In genomic region chr13:46052314-46053161, GRCh38 we compare ENCODE assay signal across 8 cellular contexts. TPM values are rescaled to one million over a fixed set of nuclear protein-coding genes. Genes with fewer than 3 reads are reported as not detected.
DNase-seq lines count a peak whose midpoint lies in the region; ATAC-seq, FAIRE-seq and TF ChIP-seq lines count a peak whose summit lies in the region.

A gene with protein sequence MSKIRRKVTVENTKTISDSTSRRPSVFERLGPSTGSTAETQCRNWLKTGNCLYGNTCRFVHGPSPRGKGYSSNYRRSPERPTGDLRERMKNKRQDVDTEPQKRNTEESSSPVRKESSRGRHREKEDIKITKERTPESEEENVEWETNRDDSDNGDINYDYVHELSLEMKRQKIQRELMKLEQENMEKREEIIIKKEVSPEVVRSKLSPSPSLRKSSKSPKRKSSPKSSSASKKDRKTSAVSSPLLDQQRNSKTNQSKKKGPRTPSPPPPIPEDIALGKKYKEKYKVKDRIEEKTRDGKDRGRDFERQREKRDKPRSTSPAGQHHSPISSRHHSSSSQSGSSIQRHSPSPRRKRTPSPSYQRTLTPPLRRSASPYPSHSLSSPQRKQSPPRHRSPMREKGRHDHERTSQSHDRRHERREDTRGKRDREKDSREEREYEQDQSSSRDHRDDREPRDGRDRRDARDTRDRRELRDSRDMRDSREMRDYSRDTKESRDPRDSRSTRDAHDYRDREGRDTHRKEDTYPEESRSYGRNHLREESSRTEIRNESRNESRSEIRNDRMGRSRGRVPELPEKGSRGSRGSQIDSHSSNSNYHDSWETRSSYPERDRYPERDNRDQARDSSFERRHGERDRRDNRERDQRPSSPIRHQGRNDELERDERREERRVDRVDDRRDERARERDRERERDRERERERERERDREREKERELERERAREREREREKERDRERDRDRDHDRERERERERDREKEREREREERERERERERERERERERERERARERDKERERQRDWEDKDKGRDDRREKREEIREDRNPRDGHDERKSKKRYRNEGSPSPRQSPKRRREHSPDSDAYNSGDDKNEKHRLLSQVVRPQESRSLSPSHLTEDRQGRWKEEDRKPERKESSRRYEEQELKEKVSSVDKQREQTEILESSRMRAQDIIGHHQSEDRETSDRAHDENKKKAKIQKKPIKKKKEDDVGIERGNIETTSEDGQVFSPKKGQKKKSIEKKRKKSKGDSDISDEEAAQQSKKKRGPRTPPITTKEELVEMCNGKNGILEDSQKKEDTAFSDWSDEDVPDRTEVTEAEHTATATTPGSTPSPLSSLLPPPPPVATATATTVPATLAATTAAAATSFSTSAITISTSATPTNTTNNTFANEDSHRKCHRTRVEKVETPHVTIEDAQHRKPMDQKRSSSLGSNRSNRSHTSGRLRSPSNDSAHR (N-terminal part only) (minus strand): TSS chr13:46052746. CDS start chr13:46045507, 7,239 bp downstream.

- H3K4me1 ChIP-seq in heart left ventricle = peaks cover 0 to 34% (median 26%) of the 10 kb centered on the region in 12 donors

- H3K9me3 Mint-ChIP-seq in T-cell (no peaks in the 10 kb centered on the region), type B pancreatic cell (no peaks in the 10 kb centered on the region)

- DNase-seq in GM12891 (ENCODE audit: insufficient read length, low spot score) (peak; percentile 68), NCI-H1436 treated with DMSO at 0.1 percent for 48 hours (lab: John Stamatoyannopoulos, UW) (peak; percentile 16), T-cell (peak; percentile 79 to 96 (median 92)), heart left ventricle (peak; percentile 93 to 96 (median 94)), pons (ENCODE audit: low spot score) (peak; percentile 98), type B pancreatic cell (ENCODE audit: extremely low spot score, unreplicated experiment) (peak; percentile 90)

- peak within 1 kb of the TSS; percentile 92 for H3K27ac ChIP-seq in adipose tissue (ENCODE audit: low read depth, low read length)
- H3K27ac ChIP-seq in heart left ventricle = peak within 1 kb of the TSS; percentile 56 to 96 (median 92)

- CTCF ChIA-PET in T-cell (lab: Charles Lee) = interaction anchor here (0.5 to 1.8 kb wide), 8 partner anchors 12 to 743 kb away, joined by 3 to 8 read pairs (median 4); no protein-coding TSS in a partner anchor

- TF ChIP-seq POLR2A in GM12891 (IDR thresholded peaks at IDR 0.05; ENCODE audit: low read depth, low read length) (peak; percentile 86; the same call in 1 of the 2 replicates), heart left ventricle (IDR thresholded peaks at IDR 0.05) (peak in 1 of 2 donors; percentile 57)

- POLR2A ChIA-PET in T-cell (lab: Charles Lee) = interaction anchor here (0.5 to 1.2 kb wide), 8 partner anchors 9 to 1134 kb away, joined by 3 to 7 read pairs (median 4); no protein-coding TSS in a partner anchor

- H3K36me3 Mint-ChIP-seq in T-cell (peaks cover 4% of the 10 kb centered on the region), type B pancreatic cell (no peaks in the 10 kb centered on the region)

- H3K9me3 ChIP-seq in heart left ventricle = no peaks in the 10 kb centered on the region

- intact Hi-C loops in heart left ventricle (cut with DNase I) = loop anchor here in 1 of 10 donors (5.0 kb wide), 1 partner anchor 70 kb away; no protein-coding TSS in a partner anchor

- FAIRE-seq in GM12891 (lab: Jason Lieb, UNC) = peak; percentile 100

- peak; percentile 100 for ATAC-seq in HG02840 (IDR thresholded peaks at IDR 0.05; ENCODE audit: low FRiP score, unreplicated experiment)
- peak; percentile 99 to 100 (median 100) for ATAC-seq in T-cell (replicated peaks in 1 of 4)
- peak; percentile 99 to 100 (median 100) for ATAC-seq in heart left ventricle

- H3K4me1 Mint-ChIP-seq in T-cell (peaks cover 42 to 53% (median 42%) of the 10 kb centered on the region in 3 donors), type B pancreatic cell (ENCODE audit: unreplicated experiment) (peaks cover 32% of the 10 kb centered on the region)

- no peaks in the 10 kb centered on the region for H3K27me3 ChIP-seq in heart left ventricle

- no peaks in the 10 kb centered on the region for H3K36me3 ChIP-seq in heart left ventricle

- peak within 1 kb of the TSS; percentile 93 to 95 (median 94) for H3K4me3 Mint-ChIP-seq in T-cell
- peak within 1 kb of the TSS; percentile 96 for H3K4me3 Mint-ChIP-seq in type B pancreatic cell

- TF ChIP-seq CTCF in heart left ventricle (IDR thresholded peaks at IDR 0.05) = peak in 11 of 12 donors; percentile 15 to 50 (median 43)
- TF ChIP-seq CTCF in type B pancreatic cell (conservative IDR thresholded peaks at IDR 0.05) = peak; percentile 78

- peak within 1 kb of the TSS; percentile 96 for H3K27ac Mint-ChIP-seq in T-cell
- H3K27ac Mint-ChIP-seq in type B pancreatic cell = peak within 1 kb of the TSS; percentile 98

- H3K4me3 ChIP-seq in heart left ventricle = peak within 1 kb of the TSS; percentile 71 to 98 (median 86)

- 0 to 1% (median 0%) methylated on average over 57 of the region's 57 CpGs for WGBS in adipose tissue, 3 donors
- 0 to 1% (median 0%) methylated on average over 57 of the region's 57 CpGs for WGBS in heart left ventricle, 4 donors

- H3K27me3 Mint-ChIP-seq in T-cell (peaks cover 3 to 17% of the 10 kb centered on the region in 2 donors), type B pancreatic cell (peaks cover 3% of the 10 kb centered on the region)

TF ChIP-seq in GM12891, 5 proteins besides CTCF, POLR2A, EP300 and RAD21:
- TF ChIP-seq POLR2AphosphoS5 (IDR thresholded peaks at IDR 0.05; ENCODE audit: low read depth, low read length) (peak; percentile 94), SPI1 (IDR thresholded peaks at IDR 0.05; ENCODE audit: low read depth, low read length) (peak; percentile 57), PAX5 (IDR thresholded peaks at IDR 0.05; ENCODE audit: insufficient read depth, low read length, severe bottlenecking) (no peak), POU2F2 (IDR thresholded peaks at IDR 0.05; ENCODE audit: low read depth, low read length) (no peak), TAF1 (IDR thresholded peaks at IDR 0.05; ENCODE audit: low read depth, low read length) (peak; percentile 64; the same call in 1 of the 2 replicates)

RNA-seq across cellular contexts. Expression of the gene that starts here (rescaled TPM):
- 18.8 TPM for polyA plus RNA-seq in GM12891 (2012; ENCODE audit: low read depth, missing spikeins)
- total RNA-seq in T-cell (10 to 100 TPM; 41.9 to 61.5 (median 58.4) TPM), heart left ventricle (10 to 100 TPM; 19.4 to 53.3 (median 38.8) TPM), type B pancreatic cell (ENCODE audit: low replicate concordance) (34.7 and 62.3 TPM in 2 replicates)
- polyA plus RNA-seq in adipose tissue (10 to 100 TPM in 2 of 3 donors, 1 to 10 TPM in 1; 5.3 to 23.7 (median 12.7) TPM), heart left ventricle (10 to 100 TPM; 14.6 to 18.4 TPM)

Comparison
In these comparisons a context has a peak if more than half of its experiments do, and no peak if none do; other contexts are left out.
1. Peak in every context shown above with its lines: DNase-seq, ATAC-seq, H3K4me3 ChIP-seq and H3K27ac ChIP-seq.
2. DNase-seq: peak in every context shown above with its lines; median percentile 98 in pons; 94 in heart left ventricle; 92 in T-cell; 90 in type B pancreatic cell; 68 in GM12891; 16 in NCI-H1436 treated with DMSO at 0.1 percent for 48 hours.